8 cellular contexts compared by ENCODE assay signal in genomic region chr5:79133121-79133656, GRCh38. TPM values are rescaled to one million over a fixed set of nuclear protein-coding genes. Genes with fewer than 3 reads are reported as not detected.
A peak's percentile ranks its signal among the peaks of the same experiment; 100 is the strongest.
DNase-seq lines count a peak whose midpoint lies in the region; ATAC-seq and TF ChIP-seq lines count a peak whose summit lies in the region.

No MANE protein-coding gene starts in this region.

- no peak overlapping the region for H3K9ac ChIP-seq in HUES64 (ENCODE audit: low read depth, low read length)

- H3K27me3 ChIP-seq in HUES64 (ENCODE audit: insufficient read depth, low read length) (no peaks in the 10 kb centered on the region), RWPE2 (ENCODE audit: insufficient read depth, poor library complexity, severe bottlenecking) (no peaks in the 10 kb centered on the region), dorsolateral prefrontal cortex (no peaks in the 10 kb centered on the region), aorta (ENCODE audit: control insufficient read depth in 1 of 2, insufficient read depth in 2 of 2, low read length in 1 of 2) (no peaks in the 10 kb centered on the region)

- H3K9me3 ChIP-seq in HUES64 (ENCODE audit: insufficient read depth, low read depth, low read length) (no peaks in the 10 kb centered on the region), RWPE2 (ENCODE audit: severe bottlenecking) (no peaks in the 10 kb centered on the region), aorta (ENCODE audit: control insufficient read depth, low read length) (no peaks in the 10 kb centered on the region)

- no peak overlapping the region for H3K4me3 Mint-ChIP-seq in CD14-positive monocyte
- H3K4me3 Mint-ChIP-seq in memory B cell, result peak overlapping the region; percentile 9

- H3K4me3 ChIP-seq in HUES64 (ENCODE audit: low read length) (peak overlapping the region; percentile 46), RWPE2 (ENCODE audit: severe bottlenecking) (no peak overlapping the region), dorsolateral prefrontal cortex (peak overlapping the region in 57 of 59 donors; percentile 6 to 66 (median 41)), aorta (ENCODE audit: low read length in 2 of 2) (peak overlapping the region; percentile 29 to 60)

- ATAC-seq in RWPE2 (ENCODE audit: low read depth), result 0 out of 3 replicates have a peak, but pooled peaks have one; percentile 8
- ATAC-seq in memory B cell (ENCODE audit: low read depth), result peak; percentile 45
- peak; percentile 81 for ATAC-seq in aorta (ENCODE audit: low FRiP score)

- H3K36me3 Mint-ChIP-seq in CD14-positive monocyte, result no peaks in the 10 kb centered on the region
- H3K36me3 Mint-ChIP-seq in memory B cell, result no peaks in the 10 kb centered on the region

- H3K9me3 Mint-ChIP-seq in CD14-positive monocyte (no peaks in the 10 kb centered on the region), memory B cell (no peaks in the 10 kb centered on the region)

- H3K4me1 Mint-ChIP-seq in CD14-positive monocyte (peaks cover 11% of the 10 kb centered on the region), memory B cell (peaks cover 3% of the 10 kb centered on the region)

- H3K4me1 ChIP-seq in HUES64 (ENCODE audit: insufficient read depth, low read length) (peaks cover 26% of the 10 kb centered on the region), RWPE2 (ENCODE audit: insufficient read depth, poor library complexity, severe bottlenecking) (peaks cover 4% of the 10 kb centered on the region), aorta (ENCODE audit: control insufficient read depth in 1 of 2, insufficient read depth in 2 of 2, low read length in 2 of 2) (no peaks in the 10 kb centered on the region)

- H3K36me3 ChIP-seq in HUES64 (ENCODE audit: insufficient read depth, low read length), result no peaks in the 10 kb centered on the region
- no peaks in the 10 kb centered on the region for H3K36me3 ChIP-seq in RWPE2 (ENCODE audit: low read depth)
- no peaks in the 10 kb centered on the region for H3K36me3 ChIP-seq in aorta (ENCODE audit: control insufficient read depth in 1 of 2, insufficient read depth in 2 of 2, low read length in 1 of 2)

- intact Hi-C loops in CD14-positive monocyte (cut with micrococcal nuclease) (loop anchor here (5.0 kb wide), 2 partner anchors 106 to 111 kb away; no protein-coding TSS in a partner anchor), dorsolateral prefrontal cortex (cut with DNase I) (loop anchor here (1.0 to 10.0 kb wide), 6 partner anchors 108 to 949 kb away; no protein-coding TSS in a partner anchor), aorta (cut with DNase I) (loop anchor here (1.0 to 10.0 kb wide), 3 partner anchors 108 to 332 kb away; no protein-coding TSS in a partner anchor)

- peak overlapping the region in 1 of 7 donors; percentile 19 for H3K27ac Mint-ChIP-seq in CD14-positive monocyte
- H3K27ac Mint-ChIP-seq in memory B cell, result no peak overlapping the region

- H3K27ac ChIP-seq in HUES64 (ENCODE audit: low read depth, low read length), result no peak overlapping the region
- H3K27ac ChIP-seq in RWPE2 (ENCODE audit: poor library complexity, severe bottlenecking), result peak overlapping the region; percentile 3
- peak overlapping the region in 54 of 59 donors; percentile 3 to 88 (median 68) for H3K27ac ChIP-seq in dorsolateral prefrontal cortex
- H3K27ac ChIP-seq in aorta (ENCODE audit: low read depth in 1 of 2, low read length in 2 of 2), result peak overlapping the region; percentile 69

- TF ChIP-seq CTCF in CD14-positive monocyte (IDR thresholded peaks at IDR 0.05) (peak; percentile 82), RWPE2 (IDR thresholded peaks at IDR 0.05; ENCODE audit: poor library complexity, severe bottlenecking) (no peak), dorsolateral prefrontal cortex (IDR thresholded peaks at IDR 0.05 in 54 of 56, conservative IDR thresholded peaks at IDR 0.05 in 2 of 56; ENCODE audit: low read depth in 1 of 56, partially characterized antibody in 56 of 56) (peak; percentile 48 to 85 (median 66))

- H3K27me3 Mint-ChIP-seq in CD14-positive monocyte (ENCODE audit: low read depth in 3 of 3) (peaks cover 2 to 8% (median 2%) of the 10 kb centered on the region in 3 donors), memory B cell (peaks cover 2% of the 10 kb centered on the region)

- DNase-seq in CD14-positive monocyte (ENCODE audit: low spot score), result no peak
- no peak for DNase-seq in RWPE2 (ENCODE audit: low spot score)
- DNase-seq in dorsolateral prefrontal cortex, result peak in 1 of 10 donors; percentile 10
- peak in 1 of 2 donors; percentile 42 for DNase-seq in memory B cell (ENCODE audit: low spot score in 2 of 2)
- DNase-seq in aorta, result no peak
- DNase-seq in mesenteric fat pad (ENCODE audit: low spot score), result no peak
- no peak for DNase-seq in activated naive CD4-positive, alpha-beta T cell treated with Interleukin-2 at 50 U/mL for 16 hours

- 24% methylated on average over 3 of the region's 4 CpGs for WGBS in HUES64
- WGBS in aorta, 2 donors, result 4% methylated on average over 4 of the region's 4 CpGs

RNA-seq across cellular contexts. Expression of gene BHMT, which starts 21.6 kb away (rescaled TPM):
- not detected for polyA plus RNA-seq in CD14-positive monocyte
- 0.45 TPM for polyA plus RNA-seq in HUES64 (2013, experiment 1 of 2)
- polyA plus RNA-seq in HUES64 (2013, experiment 2 of 2), result 0.51 TPM
- 1 to 10 TPM in 81 of 120 experiments, under 1 TPM in 36, not detected in 3; 0.24 to 5.1 (median 1.4) TPM for total RNA-seq in dorsolateral prefrontal cortex
- under 1 TPM; 0.48 to 0.49 TPM for total RNA-seq in aorta
- polyA plus RNA-seq in aorta, result 1 to 10 TPM in 1 of 2 donors, under 1 TPM in 1; 0.05 to 2.3 TPM
- total RNA-seq in mesenteric fat pad, result 1.9 TPM

Comparison
In these comparisons a context has a peak if more than half of its experiments do, and no peak if none do; other contexts are left out.
1. ATAC-seq: peak in every context shown above with its lines; median percentile 81 in aorta; 45 in memory B cell; 8 in RWPE2.